In genomic region chr18:79320216-79320615, GRCh38 we compare ENCODE assay signal across 29 cellular contexts.
"Had no signal": no experiment of that assay in that cellular context is flagged by ENCODE, and none has a peak within 500 bp of the region (broad histone marks: within the 10 kb centered on the region; RNA-seq: fewer than 3 reads in every experiment).

No MANE protein-coding gene starts in this region.

- H3K9me3 Mint-ChIP-seq: activated CD4-positive, alpha-beta memory T cell treated with anti-CD3 and anti-CD28 coated beads, Interleukin-2, amount 10 ng/mL, durations not matched to agents 7 days and 5 days; activated CD4-positive, alpha-beta T cell treated with anti-CD3 and anti-CD28 coated beads, Interleukin-2, amount 10 ng/mL, durations not matched to agents 7 days and 5 days; activated naive CD4-positive, alpha-beta T cell treated with anti-CD3 and anti-CD28 coated beads, Interleukin-2, amount 50 U/mL, for 72 hours; activated T-cell treated with anti-CD3 and anti-CD28 coated beads, Interleukin-2, amount 50 U/mL, for 24 hours; T-helper 2 cell treated with Interferon-gamma antibody and Interleukin-4, amounts not matched to agents 5 μg/mL and 100 μg/mL, for 36 hours had no signal

- ATAC-seq: activated naive CD4-positive, alpha-beta T cell treated with anti-CD3 and anti-CD28 coated beads, Interleukin-2, amount 50 U/mL, for 72 hours; activated T-cell treated with anti-CD3 and anti-CD28 coated beads, Interleukin-2, amount 50 U/mL, for 72 hours; esophagus mucosa; T-helper 17 cell had no signal

- H3K4me3 ChIP-seq: ascending aorta, breast epithelium, cardiac muscle cell, colonic mucosa had no signal

- H3K4me3 Mint-ChIP-seq: activated CD4-positive, alpha-beta memory T cell treated with anti-CD3 and anti-CD28 coated beads, Interleukin-2, amount 10 ng/mL, durations not matched to agents 7 days and 5 days; activated CD4-positive, alpha-beta T cell treated with anti-CD3 and anti-CD28 coated beads, Interleukin-2, amount 10 ng/mL, durations not matched to agents 7 days and 5 days; activated naive CD4-positive, alpha-beta T cell treated with anti-CD3 and anti-CD28 coated beads, Interleukin-2, amount 10 ng/mL, durations not matched to agents 7 days and 5 days; activated naive CD8-positive, alpha-beta T cell treated with anti-CD3 and anti-CD28 coated beads, Interleukin-2, amount 10 ng/mL, durations not matched to agents 7 days and 5 days; activated T-cell treated with anti-CD3 and anti-CD28 coated beads, Interleukin-2, amount 50 U/mL, for 24 hours; activated T-cell treated with anti-CD3 and anti-CD28 coated beads, Interleukin-2, amount 50 U/mL, for 72 hours; brain; endodermal cell; T-helper 17 cell; T-helper 2 cell treated with Interferon-gamma antibody and Interleukin-4, amounts not matched to agents 5 μg/mL and 100 μg/mL, for 36 hours had no signal

- H3K27ac ChIP-seq: ascending aorta, breast epithelium, cardiac muscle cell, colonic mucosa had no signal

- H3K9me3 ChIP-seq: ascending aorta, breast epithelium, colonic mucosa had no signal

- H3K36me3 ChIP-seq: breast epithelium, cardiac muscle cell, colonic mucosa had no signal

- H3K4me1 ChIP-seq: ascending aorta, breast epithelium, colonic mucosa had no signal

- DNase-seq: activated CD4-positive, alpha-beta memory T cell treated with anti-CD3 and anti-CD28 coated beads, Interleukin-2, amount 10 ng/mL, durations not matched to agents 7 days and 5 days; activated CD4-positive, alpha-beta T cell treated with anti-CD3 and anti-CD28 coated beads for 1 hour; activated CD4-positive, alpha-beta T cell treated with anti-CD3 and anti-CD28 coated beads for 4 hours; activated CD4-positive, alpha-beta T cell treated with anti-CD3 and anti-CD28 coated beads, Interleukin-2, amount 10 ng/mL, durations not matched to agents 7 days and 5 days; activated CD4-positive, alpha-beta T cell treated with anti-CD3 and anti-CD28 coated beads, Interleukin-2, amount 50 U/mL, for 4 hours; activated CD8-positive, alpha-beta memory T cell treated with anti-CD3 and anti-CD28 coated beads, Interleukin-2, amount 50 U/mL, for 48 hours; activated gamma-delta T cell; activated naive CD4-positive, alpha-beta T cell; activated naive CD4-positive, alpha-beta T cell treated with anti-CD3 and anti-CD28 coated beads, Interleukin-2, amount 10 ng/mL, durations not matched to agents 7 days and 5 days; activated naive CD8-positive, alpha-beta T cell treated with anti-CD3 and anti-CD28 coated beads, Interleukin-2, amount 10 ng/mL, durations not matched to agents 7 days and 5 days; activated T-cell treated with anti-CD3 and anti-CD28 coated beads for 4 hours; activated T-cell treated with anti-CD3 and anti-CD28 coated beads, Interleukin-2, amount 50 U/mL, for 24 hours; activated T-cell treated with anti-CD3 and anti-CD28 coated beads, Interleukin-2, amount 50 U/mL, for 72 hours; central memory CD4-positive, alpha-beta T cell; cerebellar nuclear complex; colonic mucosa; effector memory CD4-positive, alpha-beta T cell; endodermal cell; foreskin fibroblast; T-helper 1 cell; T-helper 17 cell; T1000 had no signal

- H3K27me3 ChIP-seq: ascending aorta, breast epithelium, cardiac muscle cell, colonic mucosa had no signal

- H3K27me3 Mint-ChIP-seq: activated CD4-positive, alpha-beta memory T cell treated with anti-CD3 and anti-CD28 coated beads, Interleukin-2, amount 10 ng/mL, durations not matched to agents 7 days and 5 days; activated CD4-positive, alpha-beta T cell treated with anti-CD3 and anti-CD28 coated beads, Interleukin-2, amount 10 ng/mL, durations not matched to agents 7 days and 5 days; activated naive CD4-positive, alpha-beta T cell treated with anti-CD3 and anti-CD28 coated beads, Interleukin-2, amount 10 ng/mL, durations not matched to agents 7 days and 5 days; activated T-cell treated with anti-CD3 and anti-CD28 coated beads, Interleukin-2, amount 50 U/mL, for 24 hours; T-helper 17 cell had no signal

- H3K4me1 Mint-ChIP-seq: endodermal cell had no signal

- H3K27ac Mint-ChIP-seq: activated CD4-positive, alpha-beta memory T cell treated with anti-CD3 and anti-CD28 coated beads, Interleukin-2, amount 10 ng/mL, durations not matched to agents 7 days and 5 days; activated CD4-positive, alpha-beta T cell treated with anti-CD3 and anti-CD28 coated beads, Interleukin-2, amount 10 ng/mL, durations not matched to agents 7 days and 5 days; activated naive CD4-positive, alpha-beta T cell treated with anti-CD3 and anti-CD28 coated beads, Interleukin-2, amount 10 ng/mL, durations not matched to agents 7 days and 5 days; activated naive CD8-positive, alpha-beta T cell treated with anti-CD3 and anti-CD28 coated beads, Interleukin-2, amount 10 ng/mL, durations not matched to agents 7 days and 5 days; activated T-cell treated with anti-CD3 and anti-CD28 coated beads, Interleukin-2, amount 50 U/mL, for 24 hours; activated T-cell treated with anti-CD3 and anti-CD28 coated beads, Interleukin-2, amount 50 U/mL, for 72 hours; endodermal cell; T-helper 17 cell; T-helper 2 cell treated with Interferon-gamma antibody and Interleukin-4, amounts not matched to agents 5 μg/mL and 100 μg/mL, for 36 hours had no signal
